In genomic region chr15:88954431-88955277, GRCh38 we compare ENCODE assay signal across 11 cellular contexts. TPM values are rescaled to one million over a fixed set of nuclear protein-coding genes. Genes with fewer than 3 reads are reported as not detected.
A peak's percentile ranks its signal among the peaks of the same experiment; 100 is the strongest.
DNase-seq lines count a peak whose midpoint lies in the region; ATAC-seq and TF ChIP-seq lines count a peak whose summit lies in the region.
"Had no signal": no experiment of that assay in that cellular context is flagged by ENCODE, and none has a peak within 500 bp of the region (broad histone marks: within the 10 kb centered on the region; RNA-seq: fewer than 3 reads in every experiment).

No MANE protein-coding gene starts in this region.

- H3K36me3 ChIP-seq in adrenal gland (replicated peaks in 1 of 2) (no peaks in the 10 kb centered on the region), left ventricle myocardium inferior (no peaks in the 10 kb centered on the region), skeletal muscle tissue (ENCODE audit: control insufficient read depth in 3 of 3, insufficient read depth in 3 of 3, low read length in 3 of 3) (no peaks in the 10 kb centered on the region)
- H3K36me3 ChIP-seq: suprapubic skin had no signal

- H3K9ac ChIP-seq in skeletal muscle tissue (ENCODE audit: low read depth in 1 of 3, low read length in 3 of 3) = peak overlapping the region in 2 of 3 donors; percentile 8 to 20

- TF ChIP-seq CTCF in adrenal gland (IDR thresholded peaks at IDR 0.05) = no peak
- TF ChIP-seq CTCF in left ventricle myocardium inferior (IDR thresholded peaks at IDR 0.05; ENCODE audit: borderline replicate concordance) = no peak

- H3K27ac ChIP-seq in adrenal gland = peak overlapping the region in 1 of 5 donors; percentile 65
- peak overlapping the region; percentile 52 for H3K27ac ChIP-seq in left ventricle myocardium inferior (replicated peaks)
- H3K27ac ChIP-seq in skeletal muscle tissue (ENCODE audit: low read depth, low read length) = no peak overlapping the region
- H3K27ac ChIP-seq: suprapubic skin had no signal

- peak in 5 of 7 donors; percentile 9 to 31 (median 18) for DNase-seq in adrenal gland
- DNase-seq in left ventricle myocardium inferior = peak; percentile 59
- no peak for DNase-seq in mucosa of gallbladder (ENCODE audit: low spot score)
- DNase-seq in ecto neural progenitor cell (ENCODE audit: low spot score) = no peak
- DNase-seq: activated T-cell treated with anti-CD3 and anti-CD28 coated beads, Interleukin-2, amount 50 U/mL, for 1 hour; NCI-H1105 had no signal

- H3K4me3 ChIP-seq in adrenal gland = no peak overlapping the region
- H3K4me3 ChIP-seq in left ventricle myocardium inferior = no peak overlapping the region
- no peak overlapping the region for H3K4me3 ChIP-seq in skeletal muscle tissue (ENCODE audit: low read length in 3 of 3)
- H3K4me3 ChIP-seq: lung, suprapubic skin had no signal

- ATAC-seq in GM21390 (IDR thresholded peaks at IDR 0.05; ENCODE audit: unreplicated experiment) (peak; percentile 55), esophagus mucosa (no peak)

- WGBS in adrenal gland, 4 donors = 74 to 90% (median 81%) methylated on average over 10 to 15 of the region's 15 CpGs

- H3K27me3 ChIP-seq in adrenal gland (no peaks in the 10 kb centered on the region), left ventricle myocardium inferior (ENCODE audit: low read depth) (no peaks in the 10 kb centered on the region), skeletal muscle tissue (ENCODE audit: control insufficient read depth in 3 of 3, insufficient read depth in 3 of 3, low read length in 3 of 3) (no peaks in the 10 kb centered on the region)
- H3K27me3 ChIP-seq: suprapubic skin had no signal

- no peak for TF ChIP-seq POLR2A in adrenal gland (IDR thresholded peaks at IDR 0.05)

- H3K9me3 ChIP-seq in adrenal gland (replicated peaks in 1 of 3) (no peaks in the 10 kb centered on the region), left ventricle myocardium inferior (replicated peaks) (no peaks in the 10 kb centered on the region), skeletal muscle tissue (ENCODE audit: control insufficient read depth in 3 of 3, low read length in 3 of 3) (no peaks in the 10 kb centered on the region)
- H3K9me3 ChIP-seq: suprapubic skin had no signal

- H3K4me1 ChIP-seq in adrenal gland (replicated peaks in 1 of 2) = no peaks in the 10 kb centered on the region
- peaks cover 13% of the 10 kb centered on the region for H3K4me1 ChIP-seq in left ventricle myocardium inferior
- peaks cover 8 to 11% (median 11%) of the 10 kb centered on the region in 3 donors for H3K4me1 ChIP-seq in skeletal muscle tissue (ENCODE audit: control insufficient read depth in 3 of 3, insufficient read depth in 3 of 3, low read length in 3 of 3)
- H3K4me1 ChIP-seq: suprapubic skin had no signal

- intact Hi-C loops in adrenal gland (cut with DNase I) (no loop called here), left ventricle myocardium inferior (cut with micrococcal nuclease) (no loop called here)

RNA-seq across cellular contexts. Expression of gene MFGE8, which starts 41.5 kb away (rescaled TPM):
- total RNA-seq in adrenal gland (100 to 1,000 TPM in 7 of 8 donors, 10 to 100 TPM in 1; 96.7 to 308 (median 158) TPM), left ventricle myocardium inferior (421 TPM), skeletal muscle tissue (35.0 TPM), esophagus mucosa (43.8 TPM), mucosa of gallbladder (111 TPM)
- polyA plus RNA-seq in adrenal gland = 100 to 1,000 TPM in 2 of 3 donors, 10 to 100 TPM in 1; 61.6 to 183 (median 119) TPM

RNA-seq across cellular contexts. Expression of gene HAPLN3, which starts 59.3 kb away (rescaled TPM):
- total RNA-seq in adrenal gland (1 to 10 TPM; 1.4 to 7.6 (median 4.0) TPM), left ventricle myocardium inferior (3.2 TPM), skeletal muscle tissue (6.3 TPM), esophagus mucosa (5.6 TPM), mucosa of gallbladder (3.9 TPM)
- 1 to 10 TPM in 2 of 3 donors, under 1 TPM in 1; 0.59 to 7.1 (median 3.5) TPM for polyA plus RNA-seq in adrenal gland

Comparison
In these comparisons a context has a peak if more than half of its experiments do, and no peak if none do; other contexts are left out.
1. DNase-seq: peak in adrenal gland (5 of 7) and left ventricle myocardium inferior (single experiment); none in mucosa of gallbladder (single experiment) and ecto neural progenitor cell (single experiment).